1 cellular context compared by ENCODE assay signal in genomic region chr6:3209114-3210023, GRCh38.
A peak's percentile ranks its signal among the peaks of the same experiment; 100 is the strongest.
TF ChIP-seq lines count a peak whose summit lies in the region.

No MANE protein-coding gene starts in this region.

TF ChIP-seq in HEK293, 187 proteins besides CTCF, POLR2A, EP300 and RAD21 (continued from another document and continues in another):
- TF ChIP-seq ZNF580 (tag by site-specific recombination; IDR thresholded peaks at IDR 0.05) (no peak), ZNF10 (tag by site-specific recombination; IDR thresholded peaks at IDR 0.05) (peak; percentile 49; the same call in 1 of the 2 replicates), ZNF530 (tag by site-specific recombination; IDR thresholded peaks at IDR 0.05; ENCODE audit: low read depth) (no peak), ZNF214 (tag by site-specific recombination; IDR thresholded peaks at IDR 0.05; ENCODE audit: borderline replicate concordance) (no peak), ZNF473 (tag by site-specific recombination; IDR thresholded peaks at IDR 0.05) (no peak), ZNF24 (tag by site-specific recombination; IDR thresholded peaks at IDR 0.05) (peak; percentile 53; the same call in 1 of the 2 replicates), ZXDB (tag by site-specific recombination; IDR thresholded peaks at IDR 0.05) (peak; percentile 64), TRIM28 (IDR thresholded peaks at IDR 0.05; ENCODE audit: borderline replicate concordance, low read length) (peak; percentile 40; the same call in 1 of the 2 replicates), ZNF26 (tag by site-specific recombination; IDR thresholded peaks at IDR 0.05) (no peak), OSR2 (tag by site-specific recombination; IDR thresholded peaks at IDR 0.05) (peak; percentile 22; the same call in 1 of the 2 replicates), GLI2 (tag by site-specific recombination; IDR thresholded peaks at IDR 0.05; ENCODE audit: borderline replicate concordance, low read depth) (no peak), OVOL3 (tag by site-specific recombination; IDR thresholded peaks at IDR 0.05) (no peak), ZFP69B (tag by site-specific recombination; IDR thresholded peaks at IDR 0.05) (peak; percentile 71; the same call in 1 of the 2 replicates), ZNF155 (tag by site-specific recombination; IDR thresholded peaks at IDR 0.05) (no peak), KLF7 (tag by site-specific recombination; IDR thresholded peaks at IDR 0.05; ENCODE audit: borderline replicate concordance) (no peak), ZNF560 (tag by site-specific recombination; IDR thresholded peaks at IDR 0.05; ENCODE audit: borderline replicate concordance) (no peak), ZNF544 (tag by site-specific recombination; IDR thresholded peaks at IDR 0.05) (no peak), ZBTB10 (tag by site-specific recombination; IDR thresholded peaks at IDR 0.05) (0 out of 2 replicates have a peak, but pooled peaks have one; percentile 47), ZNF324 (tag by site-specific recombination; IDR thresholded peaks at IDR 0.05) (no peak), ZNF423 (tag by site-specific recombination; IDR thresholded peaks at IDR 0.05) (peak; percentile 60; the same call in 1 of the 2 replicates), ZNF76 (tag by site-specific recombination; IDR thresholded peaks at IDR 0.05; ENCODE audit: borderline replicate concordance, low read depth) (peak; percentile 54; the same call in 1 of the 2 replicates), GLIS1 (tag by site-specific recombination; IDR thresholded peaks at IDR 0.05) (no peak), ZNF561 (tag by site-specific recombination; IDR thresholded peaks at IDR 0.05; ENCODE audit: borderline replicate concordance) (0 out of 2 replicates have a peak, but pooled peaks have one; percentile 33), FEZF1 (tag by site-specific recombination; IDR thresholded peaks at IDR 0.05) (0 out of 2 replicates have a peak, but pooled peaks have one; percentile 12), KLF17 (tag by site-specific recombination; IDR thresholded peaks at IDR 0.05) (0 out of 2 replicates have a peak, but pooled peaks have one; percentile 69), ZNF239 (tag by site-specific recombination; IDR thresholded peaks at IDR 0.05) (no peak), ZSCAN4 (tag by site-specific recombination; IDR thresholded peaks at IDR 0.05) (no peak), ZNF518A (tag by site-specific recombination; conservative IDR thresholded peaks at IDR 0.05; ENCODE audit: low read depth) (peak; percentile 91), BCL11B (tag by site-specific recombination; IDR thresholded peaks at IDR 0.05; ENCODE audit: low read depth) (no peak), PRDM6 (tag by site-specific recombination; IDR thresholded peaks at IDR 0.05) (0 out of 2 replicates have a peak, but pooled peaks have one; percentile 23), ZNF416 (tag by site-specific recombination; IDR thresholded peaks at IDR 0.05) (no peak), ZBTB21 (tag by site-specific recombination; IDR thresholded peaks at IDR 0.05) (peak; percentile 53; the same call in 1 of the 2 replicates)
- TF ChIP-seq, protein P1, sequence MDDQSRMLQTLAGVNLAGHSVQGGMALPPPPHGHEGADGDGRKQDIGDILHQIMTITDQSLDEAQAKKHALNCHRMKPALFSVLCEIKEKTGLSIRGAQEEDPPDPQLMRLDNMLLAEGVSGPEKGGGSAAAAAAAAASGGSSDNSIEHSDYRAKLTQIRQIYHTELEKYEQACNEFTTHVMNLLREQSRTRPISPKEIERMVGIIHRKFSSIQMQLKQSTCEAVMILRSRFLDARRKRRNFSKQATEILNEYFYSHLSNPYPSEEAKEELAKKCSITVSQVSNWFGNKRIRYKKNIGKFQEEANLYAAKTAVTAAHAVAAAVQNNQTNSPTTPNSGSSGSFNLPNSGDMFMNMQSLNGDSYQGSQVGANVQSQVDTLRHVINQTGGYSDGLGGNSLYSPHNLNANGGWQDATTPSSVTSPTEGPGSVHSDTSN (CRISPR knock-in tag; IDR thresholded peaks at IDR 0.05) = no peak
- TF ChIP-seq, protein P2, sequence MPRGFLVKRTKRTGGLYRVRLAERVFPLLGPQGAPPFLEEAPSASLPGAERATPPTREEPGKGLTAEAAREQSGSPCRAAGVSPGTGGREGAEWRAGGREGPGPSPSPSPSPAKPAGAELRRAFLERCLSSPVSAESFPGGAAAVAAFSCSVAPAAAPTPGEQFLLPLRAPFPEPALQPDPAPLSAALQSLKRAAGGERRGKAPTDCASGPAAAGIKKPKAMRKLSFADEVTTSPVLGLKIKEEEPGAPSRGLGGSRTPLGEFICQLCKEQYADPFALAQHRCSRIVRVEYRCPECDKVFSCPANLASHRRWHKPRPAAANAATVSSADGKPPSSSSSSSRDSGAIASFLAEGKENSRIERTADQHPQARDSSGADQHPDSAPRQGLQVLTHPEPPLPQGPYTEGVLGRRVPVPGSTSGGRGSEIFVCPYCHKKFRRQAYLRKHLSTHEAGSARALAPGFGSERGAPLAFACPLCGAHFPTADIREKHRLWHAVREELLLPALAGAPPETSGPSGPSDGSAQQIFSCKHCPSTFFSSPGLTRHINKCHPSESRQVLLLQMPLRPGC (tag by site-specific recombination; IDR thresholded peaks at IDR 0.05) = 0 out of 2 replicates have a peak, but pooled peaks have one; percentile 18
- TF ChIP-seq, protein P3, sequence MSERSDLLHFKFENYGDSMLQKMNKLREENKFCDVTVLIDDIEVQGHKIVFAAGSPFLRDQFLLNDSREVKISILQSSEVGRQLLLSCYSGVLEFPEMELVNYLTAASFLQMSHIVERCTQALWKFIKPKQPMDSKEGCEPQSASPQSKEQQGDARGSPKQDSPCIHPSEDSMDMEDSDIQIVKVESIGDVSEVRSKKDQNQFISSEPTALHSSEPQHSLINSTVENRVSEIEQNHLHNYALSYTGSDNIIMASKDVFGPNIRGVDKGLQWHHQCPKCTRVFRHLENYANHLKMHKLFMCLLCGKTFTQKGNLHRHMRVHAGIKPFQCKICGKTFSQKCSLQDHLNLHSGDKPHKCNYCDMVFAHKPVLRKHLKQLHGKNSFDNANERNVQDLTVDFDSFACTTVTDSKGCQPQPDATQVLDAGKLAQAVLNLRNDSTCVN (tag by site-specific recombination; optimal IDR thresholded peaks at IDR 0.05) = no peak
- TF ChIP-seq, protein P4, sequence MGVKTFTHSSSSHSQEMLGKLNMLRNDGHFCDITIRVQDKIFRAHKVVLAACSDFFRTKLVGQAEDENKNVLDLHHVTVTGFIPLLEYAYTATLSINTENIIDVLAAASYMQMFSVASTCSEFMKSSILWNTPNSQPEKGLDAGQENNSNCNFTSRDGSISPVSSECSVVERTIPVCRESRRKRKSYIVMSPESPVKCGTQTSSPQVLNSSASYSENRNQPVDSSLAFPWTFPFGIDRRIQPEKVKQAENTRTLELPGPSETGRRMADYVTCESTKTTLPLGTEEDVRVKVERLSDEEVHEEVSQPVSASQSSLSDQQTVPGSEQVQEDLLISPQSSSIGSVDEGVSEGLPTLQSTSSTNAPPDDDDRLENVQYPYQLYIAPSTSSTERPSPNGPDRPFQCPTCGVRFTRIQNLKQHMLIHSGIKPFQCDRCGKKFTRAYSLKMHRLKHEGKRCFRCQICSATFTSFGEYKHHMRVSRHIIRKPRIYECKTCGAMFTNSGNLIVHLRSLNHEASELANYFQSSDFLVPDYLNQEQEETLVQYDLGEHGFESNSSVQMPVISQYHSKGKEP (tag by site-specific recombination; IDR thresholded peaks at IDR 0.05) = peak; percentile 69
